8 cellular contexts compared by ENCODE assay signal in the genomic region with DNA sequence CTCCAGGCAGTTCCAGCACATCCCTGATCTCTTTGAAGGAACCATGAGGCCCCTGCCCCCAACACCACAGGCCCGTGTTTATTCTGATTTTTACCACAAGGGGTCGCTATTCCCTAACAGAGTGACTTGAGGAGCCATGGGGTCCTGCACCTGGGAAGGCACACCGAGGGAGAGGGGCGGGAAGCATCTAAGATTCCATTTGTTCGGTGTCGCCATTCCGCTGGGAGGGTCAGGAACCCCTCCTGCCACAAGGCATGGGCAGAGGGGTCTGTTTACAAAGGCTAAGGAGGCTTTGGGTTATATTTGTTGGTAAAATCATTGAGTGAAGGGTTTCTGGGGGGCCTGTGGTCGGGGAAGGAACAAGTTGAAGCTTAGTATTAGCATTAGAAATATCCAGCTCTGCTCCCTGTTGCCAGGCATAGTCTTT.
DNase-seq lines count a peak whose midpoint lies in the region; ATAC-seq and TF ChIP-seq lines count a peak whose summit lies in the region.

No MANE protein-coding gene starts in this region.

- H3K4me1 Mint-ChIP-seq in CD14-positive monocyte = peaks cover 3% of the 10 kb centered on the region
- H3K4me1 Mint-ChIP-seq in activated CD8-positive, alpha-beta T cell treated with anti-CD3 and anti-CD28 coated beads, Interleukin-2, amount 10 ng/mL, durations not matched to agents 7 days and 5 days (ENCODE audit: low read depth) = peaks cover 4% of the 10 kb centered on the region
- peaks cover 0 to 7% of the 10 kb centered on the region in 2 donors for H3K4me1 Mint-ChIP-seq in effector memory CD8-positive, alpha-beta T cell (ENCODE audit: low read depth in 2 of 2)
- H3K4me1 Mint-ChIP-seq in stimulated activated effector memory CD8-positive, alpha-beta T cell treated with anti-CD3 and anti-CD28 coated beads, Interleukin-12 subunit alpha, Interleukin-12 subunit beta, amount 100 ng/mL, for 72 hours = peaks cover 7% of the 10 kb centered on the region

- TF ChIP-seq CTCF in CD14-positive monocyte (IDR thresholded peaks at IDR 0.05) = peak; percentile 75

- peak; percentile 79 for ATAC-seq in activated CD8-positive, alpha-beta T cell treated with anti-CD3 and anti-CD28 coated beads, Interleukin-2, amount 10 ng/mL, durations not matched to agents 7 days and 5 days
- ATAC-seq in effector memory CD8-positive, alpha-beta T cell (replicated peaks) = peak; percentile 54
- peak; percentile 66 for ATAC-seq in stimulated activated effector memory CD8-positive, alpha-beta T cell treated with anti-CD3 and anti-CD28 coated beads, Interleukin-12 subunit alpha, Interleukin-12 subunit beta, amount 100 ng/mL, for 72 hours
- ATAC-seq in GM19324 (IDR thresholded peaks at IDR 0.05; ENCODE audit: low FRiP score, unreplicated experiment) = no peak

- peaks cover 0 to 3% (median 0%) of the 10 kb centered on the region in 7 donors for H3K9me3 Mint-ChIP-seq in CD14-positive monocyte
- H3K9me3 Mint-ChIP-seq in activated CD8-positive, alpha-beta T cell treated with anti-CD3 and anti-CD28 coated beads, Interleukin-2, amount 10 ng/mL, durations not matched to agents 7 days and 5 days (ENCODE audit: insufficient read depth) = no peaks in the 10 kb centered on the region
- no peaks in the 10 kb centered on the region for H3K9me3 Mint-ChIP-seq in effector memory CD8-positive, alpha-beta T cell
- no peaks in the 10 kb centered on the region for H3K9me3 Mint-ChIP-seq in stimulated activated effector memory CD8-positive, alpha-beta T cell treated with anti-CD3 and anti-CD28 coated beads, Interleukin-12 subunit alpha, Interleukin-12 subunit beta, amount 100 ng/mL, for 72 hours

- H3K27me3 Mint-ChIP-seq in CD14-positive monocyte (ENCODE audit: low read depth in 3 of 3) = no peaks in the 10 kb centered on the region
- H3K27me3 Mint-ChIP-seq in activated CD8-positive, alpha-beta T cell treated with anti-CD3 and anti-CD28 coated beads, Interleukin-2, amount 10 ng/mL, durations not matched to agents 7 days and 5 days (ENCODE audit: low read depth) = no peaks in the 10 kb centered on the region
- H3K27me3 Mint-ChIP-seq in effector memory CD8-positive, alpha-beta T cell = peaks cover 0 to 11% of the 10 kb centered on the region in 2 donors

- POLR2A ChIA-PET in activated CD8-positive, alpha-beta T cell treated with anti-CD3 and anti-CD28 coated beads, Interleukin-2, amount 10 ng/mL, durations not matched to agents 7 days and 5 days (lab: Charles Lee) = no interaction called here

- DNase-seq in CD14-positive monocyte (ENCODE audit: low spot score) (no peak), H4 (ENCODE audit: low spot score) (peak; percentile 62), NCI-H82 (lab: John Stamatoyannopoulos, UW) (peak; percentile 91), midbrain (lab: John Stamatoyannopoulos, UW) (peak; percentile 77)
- DNase-seq in activated CD8-positive, alpha-beta T cell treated with anti-CD3 and anti-CD28 coated beads, Interleukin-2, amount 10 ng/mL, durations not matched to agents 7 days and 5 days = peak; percentile 70
- DNase-seq in effector memory CD8-positive, alpha-beta T cell = peak; percentile 54 to 59 (median 54)
- peak; percentile 48 to 79 for DNase-seq in stimulated activated effector memory CD8-positive, alpha-beta T cell treated with anti-CD3 and anti-CD28 coated beads, Interleukin-12 subunit alpha, Interleukin-12 subunit beta, amount 100 ng/mL, for 72 hours (ENCODE audit: low spot score in 2 of 2)

- intact Hi-C loops in CD14-positive monocyte (cut with micrococcal nuclease) = no loop called here

- no peak overlapping the region for H3K27ac Mint-ChIP-seq in CD14-positive monocyte
- H3K27ac Mint-ChIP-seq in activated CD8-positive, alpha-beta T cell treated with anti-CD3 and anti-CD28 coated beads, Interleukin-2, amount 10 ng/mL, durations not matched to agents 7 days and 5 days = peak overlapping the region; percentile 56
- H3K27ac Mint-ChIP-seq in effector memory CD8-positive, alpha-beta T cell = no peak overlapping the region
- no peak overlapping the region for H3K27ac Mint-ChIP-seq in stimulated activated effector memory CD8-positive, alpha-beta T cell treated with anti-CD3 and anti-CD28 coated beads, Interleukin-12 subunit alpha, Interleukin-12 subunit beta, amount 100 ng/mL, for 72 hours

- H3K4me3 Mint-ChIP-seq in CD14-positive monocyte = no peak overlapping the region
- no peak overlapping the region for H3K4me3 Mint-ChIP-seq in activated CD8-positive, alpha-beta T cell treated with anti-CD3 and anti-CD28 coated beads, Interleukin-2, amount 10 ng/mL, durations not matched to agents 7 days and 5 days
- peak overlapping the region in 1 of 2 donors; percentile 35 for H3K4me3 Mint-ChIP-seq in effector memory CD8-positive, alpha-beta T cell
- peak overlapping the region; percentile 22 for H3K4me3 Mint-ChIP-seq in stimulated activated effector memory CD8-positive, alpha-beta T cell treated with anti-CD3 and anti-CD28 coated beads, Interleukin-12 subunit alpha, Interleukin-12 subunit beta, amount 100 ng/mL, for 72 hours

- CTCF ChIA-PET in activated CD8-positive, alpha-beta T cell treated with anti-CD3 and anti-CD28 coated beads, Interleukin-2, amount 10 ng/mL, durations not matched to agents 7 days and 5 days (lab: Charles Lee) = interaction anchor here (0.7 to 4.1 kb wide), 21 partner anchors 9 to 680 kb away, joined by 3 to 72 read pairs (median 4); no protein-coding TSS in a partner anchor

- H3K36me3 Mint-ChIP-seq in CD14-positive monocyte = no peaks in the 10 kb centered on the region
- H3K36me3 Mint-ChIP-seq in activated CD8-positive, alpha-beta T cell treated with anti-CD3 and anti-CD28 coated beads, Interleukin-2, amount 10 ng/mL, durations not matched to agents 7 days and 5 days (ENCODE audit: low read depth) = no peaks in the 10 kb centered on the region
- H3K36me3 Mint-ChIP-seq in effector memory CD8-positive, alpha-beta T cell (ENCODE audit: insufficient read depth) = no peaks in the 10 kb centered on the region
- H3K36me3 Mint-ChIP-seq in stimulated activated effector memory CD8-positive, alpha-beta T cell treated with anti-CD3 and anti-CD28 coated beads, Interleukin-12 subunit alpha, Interleukin-12 subunit beta, amount 100 ng/mL, for 72 hours = no peaks in the 10 kb centered on the region
